In the genomic region with DNA sequence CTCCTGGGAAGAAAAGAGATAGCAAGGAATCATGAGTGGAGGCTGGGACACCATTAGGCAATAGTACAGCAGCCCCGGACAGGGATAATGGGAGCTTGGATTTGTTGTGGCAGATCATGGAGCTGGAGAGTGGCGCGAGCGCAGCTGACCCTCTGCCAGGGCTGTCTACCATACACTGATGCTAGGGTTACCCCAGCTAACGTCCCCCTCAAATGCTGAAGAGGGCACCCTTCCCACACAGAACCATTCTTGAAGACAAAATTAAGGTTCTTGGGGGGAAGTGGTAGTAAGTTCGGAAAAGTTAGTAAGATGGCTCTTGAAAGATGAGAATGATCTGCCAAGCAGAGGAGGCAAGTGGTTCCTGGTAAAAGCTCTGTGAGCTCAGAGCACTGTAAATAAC, we compare ENCODE assay signal across 1 cellular context.
TF ChIP-seq lines count a peak whose summit lies in the region.

No MANE protein-coding gene starts in this region.

TF ChIP-seq in HCT116, 20 proteins besides CTCF, POLR2A, EP300 and RAD21:
- TF ChIP-seq, protein P1, sequence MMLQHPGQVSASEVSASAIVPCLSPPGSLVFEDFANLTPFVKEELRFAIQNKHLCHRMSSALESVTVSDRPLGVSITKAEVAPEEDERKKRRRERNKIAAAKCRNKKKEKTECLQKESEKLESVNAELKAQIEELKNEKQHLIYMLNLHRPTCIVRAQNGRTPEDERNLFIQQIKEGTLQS (IDR thresholded peaks at IDR 0.05) = no peak
- peak; percentile 7; the same call in 1 of the 2 replicates for TF ChIP-seq POLR2AphosphoS5 (IDR thresholded peaks at IDR 0.05; ENCODE audit: low read depth, low read length)
